12 cellular contexts compared by ENCODE assay signal in genomic region chr4:89296399-89296798, GRCh38. TPM values are rescaled to one million over a fixed set of nuclear protein-coding genes. Genes with fewer than 3 reads are reported as not detected.
DNase-seq lines count a peak whose midpoint lies in the region; ATAC-seq and TF ChIP-seq lines count a peak whose summit lies in the region.
"Had no signal": no experiment of that assay in that cellular context is flagged by ENCODE, and none has a peak within 500 bp of the region (broad histone marks: within the 10 kb centered on the region; RNA-seq: fewer than 3 reads in every experiment).

No MANE protein-coding gene starts in this region.

- no peaks in the 10 kb centered on the region for H3K27me3 Mint-ChIP-seq in CD4-positive, CD25-positive, alpha-beta regulatory T cell
- H3K27me3 Mint-ChIP-seq in activated naive CD8-positive, alpha-beta T cell: no peaks in the 10 kb centered on the region

- no peaks in the 10 kb centered on the region for H3K9me3 Mint-ChIP-seq in CD4-positive, CD25-positive, alpha-beta regulatory T cell
- H3K9me3 Mint-ChIP-seq in activated naive CD8-positive, alpha-beta T cell (ENCODE audit: low read depth): no peaks in the 10 kb centered on the region
- H3K9me3 Mint-ChIP-seq: HFFc6 had no signal

- peak overlapping the region; percentile 20; the same call in 1 of the 2 replicates for H3K9ac ChIP-seq in KMS-11

- H2AFZ ChIP-seq in KMS-11 (ENCODE audit: low read depth): no peak overlapping the region

- DNase-seq in CD4-positive, CD25-positive, alpha-beta regulatory T cell: no peak
- DNase-seq in right lobe of liver: no peak
- no peak for DNase-seq in H7
- no peak for DNase-seq in stimulated activated CD4-positive, alpha-beta T cell treated with anti-CD3 and anti-CD28 coated beads, Interleukin-4, amount 100 ng/mL, for 4 hours
- DNase-seq in cortex of kidney (lab: John Stamatoyannopoulos, UW): no peak
- DNase-seq: activated CD4-positive, alpha-beta T cell treated with anti-CD3 and anti-CD28 coated beads, Interleukin-2, amount 50 U/mL, for 4 hours; erythroblast; HFFc6 had no signal

- peaks cover 93% of the 10 kb centered on the region for H3K79me2 ChIP-seq in KMS-11 (ENCODE audit: insufficient read depth, low read depth)

- WGBS in right lobe of liver (ENCODE audit: insufficient coverage, low coverage, low lambda C conversion rate, missing lambda C conversion rate): 12% methylated on average over 1 of the region's 1 CpG

- no peaks in the 10 kb centered on the region for H3K9me3 ChIP-seq in CD4-positive, CD25-positive, alpha-beta regulatory T cell (ENCODE audit: control insufficient read depth in 2 of 2, low read length in 2 of 2)
- H3K9me3 ChIP-seq in right lobe of liver: no peaks in the 10 kb centered on the region

- no peaks in the 10 kb centered on the region for H4K20me1 ChIP-seq in KMS-11 (ENCODE audit: insufficient read depth)

- peak overlapping the region; percentile 98 for H3K4me2 ChIP-seq in KMS-11

- intact Hi-C loops in right lobe of liver (cut with DNase I): no loop called here

- H3K36me3 Mint-ChIP-seq in CD4-positive, CD25-positive, alpha-beta regulatory T cell: peaks cover 5% of the 10 kb centered on the region
- peaks cover 8% of the 10 kb centered on the region for H3K36me3 Mint-ChIP-seq in activated naive CD8-positive, alpha-beta T cell

- TF ChIP-seq POLR2A in right lobe of liver (IDR thresholded peaks at IDR 0.05): no peak

- no peaks in the 10 kb centered on the region for H3K36me3 ChIP-seq in CD4-positive, CD25-positive, alpha-beta regulatory T cell (ENCODE audit: control insufficient read depth, insufficient read depth, low read length)
- H3K36me3 ChIP-seq in KMS-11 (ENCODE audit: insufficient read depth) (no peaks in the 10 kb centered on the region), right lobe of liver (no peaks in the 10 kb centered on the region), H7 (replicated peaks; ENCODE audit: control insufficient read depth, insufficient read depth, low read length) (no peaks in the 10 kb centered on the region)

- H3K4me3 ChIP-seq in CD4-positive, CD25-positive, alpha-beta regulatory T cell (ENCODE audit: low read depth, low read length): peak overlapping the region; percentile 96
- H3K4me3 ChIP-seq in KMS-11 (IDR thresholded peaks at IDR 0.05; ENCODE audit: insufficient read depth, low read depth, low read length) (no peak overlapping the region), right lobe of liver (no peak overlapping the region), H7 (ENCODE audit: insufficient read depth, low read depth, low read length) (no peak overlapping the region)

- peak overlapping the region; percentile 77 to 94 (median 84) for H3K27ac Mint-ChIP-seq in CD4-positive, CD25-positive, alpha-beta regulatory T cell
- peak overlapping the region; percentile 99 for H3K27ac Mint-ChIP-seq in activated naive CD8-positive, alpha-beta T cell
- H3K27ac Mint-ChIP-seq: HFFc6 had no signal

- peak overlapping the region; percentile 10 to 88 (median 44) for H3K4me3 Mint-ChIP-seq in CD4-positive, CD25-positive, alpha-beta regulatory T cell
- peak overlapping the region; percentile 35 for H3K4me3 Mint-ChIP-seq in activated naive CD8-positive, alpha-beta T cell
- H3K4me3 Mint-ChIP-seq: HFFc6 had no signal

- H3K27ac ChIP-seq in CD4-positive, CD25-positive, alpha-beta regulatory T cell (ENCODE audit: insufficient read depth, low read length, poor library complexity, severe bottlenecking): peak overlapping the region; percentile 94
- H3K27ac ChIP-seq in KMS-11: peak overlapping the region; percentile 89
- peak overlapping the region; percentile 11 to 80 (median 41) for H3K27ac ChIP-seq in right lobe of liver
- H3K27ac ChIP-seq: HL-60 had no signal

- peaks cover 93% of the 10 kb centered on the region for H3K4me1 ChIP-seq in CD4-positive, CD25-positive, alpha-beta regulatory T cell (ENCODE audit: control insufficient read depth, insufficient read depth, low read length, poor library complexity, severe bottlenecking)
- H3K4me1 ChIP-seq in KMS-11 (ENCODE audit: low read depth, poor library complexity, severe bottlenecking): peaks cover 90% of the 10 kb centered on the region
- H3K4me1 ChIP-seq in right lobe of liver: peaks cover 0 to 33% (median 0%) of the 10 kb centered on the region in 4 donors

- H3K4me1 Mint-ChIP-seq in CD4-positive, CD25-positive, alpha-beta regulatory T cell: peaks cover 33 to 92% (median 72%) of the 10 kb centered on the region in 4 donors
- peaks cover 92% of the 10 kb centered on the region for H3K4me1 Mint-ChIP-seq in activated naive CD8-positive, alpha-beta T cell (ENCODE audit: low read depth)

- no peaks in the 10 kb centered on the region for H3K27me3 ChIP-seq in CD4-positive, CD25-positive, alpha-beta regulatory T cell (ENCODE audit: control insufficient read depth, insufficient read depth, low read length)
- H3K27me3 ChIP-seq in KMS-11 (ENCODE audit: insufficient read depth, low read depth) (no peaks in the 10 kb centered on the region), right lobe of liver (no peaks in the 10 kb centered on the region), H7 (ENCODE audit: control insufficient read depth, insufficient read depth, low read length) (no peaks in the 10 kb centered on the region)

- no peak for TF ChIP-seq CTCF in KMS-11 (conservative IDR thresholded peaks at IDR 0.05; ENCODE audit: low read depth, low read length)
- no peak for TF ChIP-seq CTCF in right lobe of liver (IDR thresholded peaks at IDR 0.05)

- no peak for ATAC-seq in CD4-positive, CD25-positive, alpha-beta regulatory T cell (ENCODE audit: low read depth in 2 of 2)
- peak in 3 of 4 donors; percentile 23 to 50 (median 24) for ATAC-seq in right lobe of liver

RNA-seq across cellular contexts. Expression of gene GPRIN3, which starts 11.2 kb away (rescaled TPM):
- total RNA-seq in CD4-positive, CD25-positive, alpha-beta regulatory T cell: 78.9 TPM
- polyA plus RNA-seq in CD4-positive, CD25-positive, alpha-beta regulatory T cell: 10 to 100 TPM; 11.7 to 13.4 (median 12.6) TPM
- total RNA-seq in right lobe of liver: 1 to 10 TPM in 3 of 6 experiments, under 1 TPM in 3; 0.29 to 7.9 (median 3.9) TPM
- total RNA-seq in H7 (2014; rRNA removed; shearing (Covaris generic)): 0.42 and 0.44 TPM in 2 replicates
- polyA plus RNA-seq: keratinocyte had no signal

Comparison
In these comparisons a context has a peak if more than half of its experiments do, and no peak if none do; other contexts are left out.
1. ATAC-seq: peak in right lobe of liver (3 of 4); none in CD4-positive, CD25-positive, alpha-beta regulatory T cell (0 of 2).
2. H3K27ac ChIP-seq: peak in every context shown above with its lines; median percentile 94 in CD4-positive, CD25-positive, alpha-beta regulatory T cell; 89 in KMS-11; 41 in right lobe of liver.